Comparison of ENCODE assay signal across 8 cellular contexts in genomic region chr14:61749867-61750266, GRCh38.
A peak's percentile ranks its signal among the peaks of the same experiment; 100 is the strongest.
DNase-seq lines count a peak whose midpoint lies in the region; ATAC-seq, FAIRE-seq and TF ChIP-seq lines count a peak whose summit lies in the region.

No MANE protein-coding gene starts in this region.

- peaks cover 47% of the 10 kb centered on the region for H3K4me1 Mint-ChIP-seq in nephron progenitor cell

- H3K27ac Mint-ChIP-seq in nephron progenitor cell = no peak overlapping the region

- TF ChIP-seq CTCF in choroid plexus epithelial cell (conservative IDR thresholded peaks at IDR 0.05; ENCODE audit: low read depth, low read length) = no peak
- no peak for TF ChIP-seq CTCF in nephron progenitor cell (IDR thresholded peaks at IDR 0.05)

- ATAC-seq in HG03039 (IDR thresholded peaks at IDR 0.05; ENCODE audit: unreplicated experiment) = no peak
- ATAC-seq in GM18517 (IDR thresholded peaks at IDR 0.05; ENCODE audit: unreplicated experiment) = no peak
- ATAC-seq in HG02884 (IDR thresholded peaks at IDR 0.05; ENCODE audit: unreplicated experiment) = no peak

- DNase-seq in GM19239 (ENCODE audit: insufficient read length, low spot score) (no peak), NCI-H2107 treated with DMSO at 0.1 percent for 48 hours (lab: John Stamatoyannopoulos, UW; ENCODE audit: unreplicated experiment) (peak; percentile 100), choroid plexus epithelial cell (ENCODE audit: low read depth) (peak; percentile 42), nephron progenitor cell (no peak)
- no peak for DNase-seq in stimulated activated CD4-positive, alpha-beta T cell treated with anti-CD3 and anti-CD28 coated beads, Interleukin-4, amount 100 ng/mL, for 24 hours

- no peaks in the 10 kb centered on the region for H3K9me3 Mint-ChIP-seq in nephron progenitor cell

- peak; percentile 78 for FAIRE-seq in GM19239 (lab: Jason Lieb, UNC)

- H3K36me3 Mint-ChIP-seq in nephron progenitor cell (ENCODE audit: low read depth) = peaks cover 28% of the 10 kb centered on the region

- no peaks in the 10 kb centered on the region for H3K27me3 Mint-ChIP-seq in nephron progenitor cell (ENCODE audit: low read depth, poor library complexity)

- H3K4me3 Mint-ChIP-seq in nephron progenitor cell = peak overlapping the region; percentile 86

- peak overlapping the region; percentile 2 for H3K4me3 ChIP-seq in choroid plexus epithelial cell (ENCODE audit: low read depth, low read length)

Comparison
In these comparisons a context has a peak if more than half of its experiments do, and no peak if none do; other contexts are left out.
1. DNase-seq: peak in NCI-H2107 treated with DMSO at 0.1 percent for 48 hours (single experiment) and choroid plexus epithelial cell (single experiment); none in GM19239 (single experiment), nephron progenitor cell (single experiment) and stimulated activated CD4-positive, alpha-beta T cell treated with anti-CD3 and anti-CD28 coated beads, Interleukin-4, amount 100 ng/mL, for 24 hours (single experiment).